21 cellular contexts compared by ENCODE assay signal in the genomic region with DNA sequence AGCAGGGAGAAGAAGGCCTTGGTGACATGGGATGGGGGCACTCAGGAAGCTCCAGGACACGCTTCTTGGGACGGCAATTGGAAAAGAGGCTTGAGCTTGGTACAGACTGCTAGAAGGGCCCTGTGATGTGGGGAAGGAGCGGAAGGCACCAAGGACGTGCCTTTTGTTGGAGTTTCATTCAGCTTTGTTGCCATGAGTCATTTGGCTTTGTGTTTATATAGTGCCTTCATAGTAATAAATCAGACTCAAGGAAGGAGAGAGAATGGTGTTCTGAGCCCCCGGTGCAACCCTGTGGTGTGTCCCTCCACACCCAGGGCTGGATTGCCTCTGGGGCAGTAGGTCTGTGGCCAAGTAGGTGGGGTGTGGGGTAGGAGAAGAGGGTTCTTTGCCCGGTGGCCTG. TPM values are rescaled to one million over a fixed set of nuclear protein-coding genes. Genes with fewer than 3 reads are reported as not detected.
DNase-seq lines count a peak whose midpoint lies in the region; ATAC-seq, FAIRE-seq and TF ChIP-seq lines count a peak whose summit lies in the region.
"Had no signal": no experiment of that assay in that cellular context is flagged by ENCODE, and none has a peak within 500 bp of the region (broad histone marks: within the 10 kb centered on the region; RNA-seq: fewer than 3 reads in every experiment).

No MANE protein-coding gene starts in this region.

- TF ChIP-seq POLR2A in H54 (IDR thresholded peaks at IDR 0.05; ENCODE audit: low read depth, low read length): no peak
- no peak for TF ChIP-seq POLR2A in esophagus muscularis mucosa (IDR thresholded peaks at IDR 0.05; ENCODE audit: low read depth)

- no peak overlapping the region for H3K4me3 ChIP-seq in esophagus muscularis mucosa
- no peak overlapping the region for H3K4me3 ChIP-seq in smooth muscle cell
- H3K4me3 ChIP-seq in upper lobe of right lung: no peak overlapping the region
- H3K4me3 ChIP-seq: BLaER1, coronary artery, left lung, psoas muscle, stomach had no signal

- WGBS in esophagus muscularis mucosa: 72% methylated on average over 6 of the region's 6 CpGs
- WGBS in smooth muscle cell (ENCODE audit: low lambda C conversion rate): 33% methylated on average over 6 of the region's 6 CpGs

- peak; percentile 68 for DNase-seq in H54 (ENCODE audit: insufficient read length, low spot score)
- peak; percentile 59 for DNase-seq in NCI-H69 (lab: John Stamatoyannopoulos, UW)
- DNase-seq in esophagus muscularis mucosa (ENCODE audit: extremely low spot score): peak; percentile 75
- no peak for DNase-seq in smooth muscle cell (lab: John Stamatoyannopoulos, UW; ENCODE audit: unreplicated experiment)
- no peak for DNase-seq in midbrain (lab: John Stamatoyannopoulos, UW)
- DNase-seq in upper lobe of right lung: no peak
- DNase-seq: activated CD8-positive, alpha-beta T cell treated with anti-CD3 and anti-CD28 coated beads, Interleukin-2, amount 10 ng/mL, durations not matched to agents 7 days and 5 days; activated T-cell treated with anti-CD3 and anti-CD28 coated beads, Interleukin-2, amount 50 U/mL, for 24 hours; NCI-H1417 treated with DMSO at 0.1 percent for 48 hours; NCI-H2171 treated with DMSO at 0.1 percent for 48 hours; NCI-H748 treated with DMSO at 0.1 percent for 48 hours; OCI-M1; psoas muscle; stimulated activated CD4-positive, alpha-beta T cell treated with anti-CD3 and anti-CD28 coated beads, Interleukin-4, amount 100 ng/mL, for 24 hours; stomach; T-helper 9 cell had no signal

- H2AFZ ChIP-seq in smooth muscle cell (ENCODE audit: low read depth): peak overlapping the region; percentile 43

- H3F3A ChIP-seq in smooth muscle cell (ENCODE audit: low read depth): peaks cover 5% of the 10 kb centered on the region

- TF ChIP-seq CTCF in esophagus muscularis mucosa (IDR thresholded peaks at IDR 0.05) (no peak), smooth muscle cell (IDR thresholded peaks at IDR 0.05; ENCODE audit: borderline replicate concordance, insufficient read depth, poor library complexity, severe bottlenecking) (no peak), upper lobe of right lung (IDR thresholded peaks at IDR 0.05) (no peak)

- H3K9ac ChIP-seq in smooth muscle cell (ENCODE audit: low read depth): no peak overlapping the region
- H3K9ac ChIP-seq: BLaER1 had no signal

- peak; percentile 65 for FAIRE-seq in H54 (lab: Jason Lieb, UNC)

- TF ChIP-seq EP300 in esophagus muscularis mucosa (IDR thresholded peaks at IDR 0.05): no peak

- H3K27me3 ChIP-seq in esophagus muscularis mucosa (peaks cover 0 to 41% (median 0%) of the 10 kb centered on the region in 4 donors), smooth muscle cell (ENCODE audit: low read depth) (no peaks in the 10 kb centered on the region), upper lobe of right lung (peaks cover 15% of the 10 kb centered on the region)
- H3K27me3 ChIP-seq: BLaER1 had no signal

- H3K79me2 ChIP-seq in smooth muscle cell (ENCODE audit: low read depth): no peaks in the 10 kb centered on the region

- no peaks in the 10 kb centered on the region for H4K20me1 ChIP-seq in smooth muscle cell (ENCODE audit: low read depth)
- H4K20me1 ChIP-seq: BLaER1 had no signal

- no peaks in the 10 kb centered on the region for H3K4me1 ChIP-seq in esophagus muscularis mucosa
- no peaks in the 10 kb centered on the region for H3K4me1 ChIP-seq in smooth muscle cell (ENCODE audit: low read depth)
- H3K4me1 ChIP-seq in upper lobe of right lung: no peaks in the 10 kb centered on the region
- H3K4me1 ChIP-seq: BLaER1, left lung, psoas muscle, stomach had no signal

- peak overlapping the region; percentile 51 for H3K4me2 ChIP-seq in smooth muscle cell
- H3K4me2 ChIP-seq: BLaER1 had no signal

- no peaks in the 10 kb centered on the region for H3K36me3 ChIP-seq in esophagus muscularis mucosa
- no peaks in the 10 kb centered on the region for H3K36me3 ChIP-seq in smooth muscle cell (ENCODE audit: low read depth)
- H3K36me3 ChIP-seq in upper lobe of right lung: no peaks in the 10 kb centered on the region
- H3K36me3 ChIP-seq: BLaER1, left lung, stomach had no signal

- H3K27ac ChIP-seq in esophagus muscularis mucosa (replicated peaks in 1 of 4) (no peak overlapping the region), smooth muscle cell (ENCODE audit: low read depth) (no peak overlapping the region), upper lobe of right lung (no peak overlapping the region)
- H3K27ac ChIP-seq: BLaER1, coronary artery, left lung, psoas muscle, stomach had no signal

- ATAC-seq in upper lobe of right lung: no peak
- ATAC-seq in GM21423 (IDR thresholded peaks at IDR 0.05; ENCODE audit: unreplicated experiment): no peak
- ATAC-seq: activated CD8-positive, alpha-beta T cell treated with anti-CD3 and anti-CD28 coated beads, Interleukin-2, amount 10 ng/mL, durations not matched to agents 7 days and 5 days; left lung; psoas muscle; SK-N-SH treated with all-trans-retinoic acid at 6 μM for 48 hours had no signal

- H3K9me3 ChIP-seq in esophagus muscularis mucosa: no peaks in the 10 kb centered on the region
- H3K9me3 ChIP-seq in smooth muscle cell (replicated peaks; ENCODE audit: low read depth): no peaks in the 10 kb centered on the region
- no peaks in the 10 kb centered on the region for H3K9me3 ChIP-seq in upper lobe of right lung
- H3K9me3 ChIP-seq: left lung, psoas muscle, stomach had no signal

- intact Hi-C loops in esophagus muscularis mucosa (cut with DNase I) (no loop called here), upper lobe of right lung (cut with DNase I) (no loop called here)

RNA-seq across cellular contexts. Expression of a gene that starts 7.4 kb away (rescaled TPM):
- total RNA-seq in esophagus muscularis mucosa (not detected), smooth muscle cell (14.1 and 15.4 TPM in 2 replicates), upper lobe of right lung (28.6 TPM)
- polyA plus RNA-seq in smooth muscle cell: 14.6 and 22.7 TPM in 2 replicates
- total RNA-seq: activated CD8-positive, alpha-beta T cell treated with anti-CD3 and anti-CD28 coated beads, Interleukin-2, amount 10 ng/mL, durations not matched to agents 7 days and 5 days had no signal
- polyA plus RNA-seq: psoas muscle had no signal

RNA-seq across cellular contexts. Expression of a gene that starts 45.2 kb away (rescaled TPM):
- total RNA-seq in esophagus muscularis mucosa: 10 to 100 TPM; 17.9 to 42.6 (median 31.3) TPM
- 40.0 and 46.7 TPM in 2 replicates for total RNA-seq in smooth muscle cell
- 96.5 and 146 TPM in 2 replicates for polyA plus RNA-seq in smooth muscle cell
- total RNA-seq in upper lobe of right lung: 122 TPM
- total RNA-seq: activated CD8-positive, alpha-beta T cell treated with anti-CD3 and anti-CD28 coated beads, Interleukin-2, amount 10 ng/mL, durations not matched to agents 7 days and 5 days had no signal

Comparison
In these comparisons a context has a peak if more than half of its experiments do, and no peak if none do; other contexts are left out.
1. DNase-seq: peak in H54 (single experiment), NCI-H69 (single experiment) and esophagus muscularis mucosa (single experiment); none in smooth muscle cell (single experiment), midbrain (single experiment) and upper lobe of right lung (single experiment).
2. RNA of a gene that starts 7.4 kb away (total RNA-seq): 28.6 TPM in upper lobe of right lung (single experiment) and 14.1 to 15.4 TPM in smooth muscle cell; not detected in esophagus muscularis mucosa; every median in the first group is over 10 times any median in the second.